8 cellular contexts compared by ENCODE assay signal in genomic region chr7:12570529-12571461, GRCh38. TPM values are rescaled to one million over a fixed set of nuclear protein-coding genes. Genes with fewer than 3 reads are reported as not detected.
DNase-seq lines count a peak whose midpoint lies in the region; ATAC-seq lines count a peak whose summit lies in the region.

SCIN (plus strand) TSS chr7:12570720; CDS start chr7:12570787, 67 bp downstream.

- H3K9me3 ChIP-seq in iPS DF 6.9 (ENCODE audit: control insufficient read depth, insufficient read depth, low read length) = no peaks in the 10 kb centered on the region

- H3K4me3 ChIP-seq in H7 (ENCODE audit: insufficient read depth, low read depth, low read length) = peak within 1 kb of the TSS; percentile 46
- peak within 1 kb of the TSS; percentile 45; the same call in 1 of the 2 replicates for H3K4me3 ChIP-seq in iPS DF 6.9 (ENCODE audit: low read length)

- H3K4me1 ChIP-seq in iPS DF 6.9 (ENCODE audit: control insufficient read depth, insufficient read depth, low read length) = no peaks in the 10 kb centered on the region

- DNase-seq in COR-L47 (lab: John Stamatoyannopoulos, UW) (peak; percentile 76), H7 (peak; percentile 72), NCI-H526 (lab: John Stamatoyannopoulos, UW) (peak; percentile 56 to 82), astrocyte of the hippocampus (ENCODE audit: low read depth, low spot score) (peak; percentile 60), iPS DF 6.9 (ENCODE audit: low read depth, low spot score) (peak; percentile 22), renal cortical epithelial cell (ENCODE audit: low read depth) (no peak)

- peaks cover 36% of the 10 kb centered on the region for H3K27me3 ChIP-seq in H7 (ENCODE audit: control insufficient read depth, insufficient read depth, low read length)
- H3K27me3 ChIP-seq in iPS DF 6.9 (ENCODE audit: control insufficient read depth, insufficient read depth, low read length) = peaks cover 13% of the 10 kb centered on the region; the same call in 1 of the 2 replicates

- no peak within 1 kb of the TSS for H3K27ac ChIP-seq in iPS DF 6.9 (ENCODE audit: low read length)

- ATAC-seq in GM18861 (IDR thresholded peaks at IDR 0.05; ENCODE audit: unreplicated experiment) (no peak), GM21528 (IDR thresholded peaks at IDR 0.05; ENCODE audit: low FRiP score, unreplicated experiment) (no peak)

- H3K36me3 ChIP-seq in H7 (replicated peaks; ENCODE audit: control insufficient read depth, insufficient read depth, low read length) (no peaks in the 10 kb centered on the region), iPS DF 6.9 (ENCODE audit: control insufficient read depth, insufficient read depth, low read length) (no peaks in the 10 kb centered on the region)

- WGBS in iPS DF 6.9 (ENCODE audit: insufficient coverage, insufficient read length) = no CpG with 5 or more reads among the region's 74 CpGs

RNA-seq across cellular contexts. Expression of gene SCIN, which starts in this region (rescaled TPM):
- not detected in 2 replicates for total RNA-seq in H7 (2014; rRNA removed; shearing (Covaris generic))
- 24.5 and 113 TPM in 2 replicates for total RNA-seq in renal cortical epithelial cell

Comparison
In these comparisons a context has a peak if more than half of its experiments do, and no peak if none do; other contexts are left out.
1. RNA of gene SCIN (total RNA-seq): 24.5 to 113 TPM in renal cortical epithelial cell; not detected in H7; every median in the first group is over 10 times any median in the second.
2. Peak in DNase-seq and H3K4me3 ChIP-seq in H7; RNA of the gene not detected or under 1 TPM.